In the genomic region with DNA sequence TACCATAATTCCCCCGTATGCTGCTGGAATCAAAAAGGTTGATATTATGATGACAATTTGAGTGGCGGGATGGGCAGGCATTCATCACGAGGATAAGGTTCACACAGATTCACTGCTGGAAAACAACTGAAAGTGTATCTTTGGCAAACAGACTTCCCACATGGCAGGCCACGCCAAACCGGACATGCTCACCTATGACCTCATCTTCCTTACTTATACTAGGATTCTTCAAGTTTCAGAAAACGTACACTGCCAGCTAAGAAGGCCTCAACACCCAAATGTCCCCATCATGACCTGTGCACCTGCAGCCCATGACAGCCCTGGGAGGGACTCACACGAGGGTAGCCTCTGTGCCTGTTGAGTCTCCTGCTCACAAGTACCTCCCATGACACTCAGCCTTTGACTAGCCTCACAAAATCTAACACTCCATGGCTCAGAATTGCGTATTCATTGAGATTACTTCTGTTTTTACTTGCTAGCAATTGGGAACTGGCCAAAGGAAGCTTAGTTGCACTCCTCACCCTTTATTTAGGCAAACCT, we compare ENCODE assay signal across 16 cellular contexts.
DNase-seq lines count a peak whose midpoint lies in the region; ATAC-seq and TF ChIP-seq lines count a peak whose summit lies in the region.
"Had no signal": no experiment of that assay in that cellular context is flagged by ENCODE, and none has a peak within 500 bp of the region (broad histone marks: within the 10 kb centered on the region; RNA-seq: fewer than 3 reads in every experiment).

No MANE protein-coding gene starts in this region.

- intact Hi-C loops in Right ventricle myocardium superior (cut with DNase I) (no loop called here), cardiac septum (cut with DNase I) (no loop called here), dorsolateral prefrontal cortex (cut with DNase I) (no loop called here), left ventricle myocardium inferior (cut with micrococcal nuclease) (no loop called here)

- no peak for TF ChIP-seq CTCF in dorsolateral prefrontal cortex (IDR thresholded peaks at IDR 0.05 in 54 of 56, conservative IDR thresholded peaks at IDR 0.05 in 2 of 56; ENCODE audit: low read depth in 1 of 56, partially characterized antibody in 56 of 56)
- no peak for TF ChIP-seq CTCF in left ventricle myocardium inferior (IDR thresholded peaks at IDR 0.05; ENCODE audit: borderline replicate concordance)

- H3K27ac ChIP-seq in dorsolateral prefrontal cortex (peak overlapping the region in 30 of 59 donors; percentile 1 to 85 (median 48)), left ventricle myocardium inferior (replicated peaks) (peak overlapping the region; percentile 55), temporal lobe (ENCODE audit: low read depth, low read length) (peak overlapping the region; percentile 47)
- H3K27ac ChIP-seq: BLaER1 treated with 17β-estradiol and CSF1 and Interleukin-3, amounts not matched to agents 10 nM and 100 nM; GM23248; HL-60 had no signal

- peak; percentile 37 for ATAC-seq in Right ventricle myocardium superior (ENCODE audit: poor library complexity)
- ATAC-seq: GM12878 had no signal

- no peaks in the 10 kb centered on the region for H3K4me1 ChIP-seq in left ventricle myocardium inferior
- H3K4me1 ChIP-seq: BLaER1 treated with 17β-estradiol and CSF1 and Interleukin-3, amounts not matched to agents 10 nM and 100 nM had no signal

- in situ Hi-C loops in G401 (cut with HindIII; ENCODE audit: low sequenced_read_pairs): no loop called here

- H3K27me3 ChIP-seq in dorsolateral prefrontal cortex (no peaks in the 10 kb centered on the region), left ventricle myocardium inferior (ENCODE audit: low read depth) (no peaks in the 10 kb centered on the region)
- H3K27me3 ChIP-seq: BLaER1 treated with 17β-estradiol and CSF1 and Interleukin-3, amounts not matched to agents 10 nM and 100 nM had no signal

- DNase-seq in Right ventricle myocardium superior (no peak), cardiac septum (ENCODE audit: low spot score) (no peak), dorsolateral prefrontal cortex (no peak), left ventricle myocardium inferior (no peak), NOMO-1 (lab: John Stamatoyannopoulos, UW; ENCODE audit: unreplicated experiment in 2 of 2) (no peak), G401 (ENCODE audit: low spot score) (no peak), NCI-H146 treated with DMSO at 0.1 percent for 48 hours (lab: John Stamatoyannopoulos, UW; ENCODE audit: unreplicated experiment) (no peak)
- DNase-seq: ACHN; Calu3; CD4-positive, alpha-beta T cell; DMS 273 treated with DMSO at 0.1 percent for 48 hours; GM23248 had no signal

- no peaks in the 10 kb centered on the region for H3K9me3 ChIP-seq in left ventricle myocardium inferior (replicated peaks)
- H3K9me3 ChIP-seq: BLaER1 treated with 17β-estradiol and CSF1 and Interleukin-3, amounts not matched to agents 10 nM and 100 nM had no signal

- H3K4me3 ChIP-seq in dorsolateral prefrontal cortex (no peak overlapping the region), left ventricle myocardium inferior (no peak overlapping the region)
- H3K4me3 ChIP-seq: BLaER1 treated with 17β-estradiol and CSF1 and Interleukin-3, amounts not matched to agents 10 nM and 100 nM; GM12878; GM23248 had no signal

- H3K36me3 ChIP-seq in left ventricle myocardium inferior: no peaks in the 10 kb centered on the region
- H3K36me3 ChIP-seq: BLaER1 treated with 17β-estradiol and CSF1 and Interleukin-3, amounts not matched to agents 10 nM and 100 nM had no signal
